Comparison of ENCODE assay signal across 10 cellular contexts in genomic region chr4:169660929-169661328, GRCh38. TPM values are rescaled to one million over a fixed set of nuclear protein-coding genes. Genes with fewer than 3 reads are reported as not detected.
A peak's percentile ranks its signal among the peaks of the same experiment; 100 is the strongest.
DNase-seq lines count a peak whose midpoint lies in the region; ATAC-seq and TF ChIP-seq lines count a peak whose summit lies in the region.
"Had no signal": no experiment of that assay in that cellular context is flagged by ENCODE, and none has a peak within 500 bp of the region (broad histone marks: within the 10 kb centered on the region; RNA-seq: fewer than 3 reads in every experiment).

No MANE protein-coding gene starts in this region.

- H3K4me1 ChIP-seq in HEK293 (ENCODE audit: control insufficient read depth, insufficient read depth, low read length): peaks cover 34% of the 10 kb centered on the region
- H3K4me1 ChIP-seq in mesodermal cell (ENCODE audit: control insufficient read depth, insufficient read depth, low read length, poor library complexity, severe bottlenecking): peaks cover 10% of the 10 kb centered on the region

- H3K27ac ChIP-seq in 22Rv1 (peak overlapping the region; percentile 94), HEK293 (ENCODE audit: extremely low read depth, low read depth, low read length) (no peak overlapping the region), mesodermal cell (ENCODE audit: low read depth, low read length, severe bottlenecking) (peak overlapping the region; percentile 98)

- H3K4me3 Mint-ChIP-seq in brain: peak overlapping the region; percentile 89 to 99 (median 96)

- CTCF ChIA-PET in HEK293 (lab: Yijun Ruan, JAX): interaction anchor here (0.7 kb wide), 1 partner anchor 130 kb away, joined by 3 read pairs; no protein-coding TSS in a partner anchor

- H3K4me3 ChIP-seq in HEK293 (ENCODE audit: low read depth, low read length) (peak overlapping the region; percentile 51), mesodermal cell (ENCODE audit: extremely low read depth, insufficient read depth, low read length, poor library complexity, severe bottlenecking) (peak overlapping the region; percentile 44)

- WGBS in mesodermal cell (ENCODE audit: insufficient coverage in 2 of 2), 2 experiments: no CpG with 5 or more reads among the region's 3 CpGs

- peak overlapping the region; percentile 54 to 100 (median 99) for H3K27ac Mint-ChIP-seq in brain

- peaks cover 4% of the 10 kb centered on the region for H3K27me3 Mint-ChIP-seq in brain

- peaks cover 10% of the 10 kb centered on the region for H3K36me3 Mint-ChIP-seq in brain

- H3K9me3 Mint-ChIP-seq in brain: peaks cover 0 to 3% (median 0%) of the 10 kb centered on the region in 5 experiments

- H3K9me3 ChIP-seq in HEK293 (ENCODE audit: control insufficient read depth, insufficient read depth, low read depth, low read length): no peaks in the 10 kb centered on the region
- H3K9me3 ChIP-seq in mesodermal cell (ENCODE audit: control insufficient read depth, low read length): no peaks in the 10 kb centered on the region

- TF ChIP-seq CTCF in 22Rv1 (IDR thresholded peaks at IDR 0.05) (no peak), HEK293 (tag by site-specific recombination; IDR thresholded peaks at IDR 0.05) (no peak), brain (conservative IDR thresholded peaks at IDR 0.05) (no peak)

- no peaks in the 10 kb centered on the region for H3K36me3 ChIP-seq in HEK293 (ENCODE audit: control insufficient read depth in 2 of 2, insufficient read depth in 1 of 2, low read length in 2 of 2)
- H3K36me3 ChIP-seq in mesodermal cell (ENCODE audit: control insufficient read depth, insufficient read depth, low read length): peaks cover 3% of the 10 kb centered on the region

- peaks cover 70% of the 10 kb centered on the region for H3K4me1 Mint-ChIP-seq in brain

- DNase-seq in NCI-H187 treated with DMSO at 0.1 percent for 48 hours (lab: John Stamatoyannopoulos, UW): no peak
- no peak for DNase-seq in ecto neural progenitor cell (ENCODE audit: low spot score)
- DNase-seq in effector CD4-positive, alpha-beta T cell: no peak
- DNase-seq: cerebellar nuclear complex, T1000 had no signal

- no peak for ATAC-seq in GM18909 (IDR thresholded peaks at IDR 0.05; ENCODE audit: poor library complexity, unreplicated experiment)

- POLR2A ChIA-PET in HEK293 (lab: Yijun Ruan, JAX): interaction anchor here (0.6 to 1.4 kb wide), 2 partner anchors 41 to 727 kb away, joined by 5 to 11 read pairs; partner anchors contain the start of gene CLCN3

TF ChIP-seq in HEK293, 187 proteins besides CTCF, POLR2A, EP300 and RAD21:
- TF ChIP-seq ZNF132 (tag by site-specific recombination; IDR thresholded peaks at IDR 0.05; ENCODE audit: borderline replicate concordance) (no peak), ZNF335 (tag by site-specific recombination; conservative IDR thresholded peaks at IDR 0.05) (peak; percentile 60), ZNF596 (tag by site-specific recombination; IDR thresholded peaks at IDR 0.05) (no peak)
TF ChIP-seq in HEK293: peak in this region for 1.

RNA-seq across cellular contexts. Expression of gene CLCN3, which starts 40.6 kb away (rescaled TPM):
- 18.6 TPM for polyA plus RNA-seq in brain (ENCODE audit: insufficient read depth, low read depth, low replicate concordance)
- 42.8 TPM for polyA plus RNA-seq in mesodermal cell (2013, experiment 1 of 2)
- polyA plus RNA-seq in mesodermal cell (2013, experiment 2 of 2): 38.4 TPM

RNA-seq across cellular contexts. Expression of gene NEK1, which starts 48.5 kb away (rescaled TPM):
- 1.5 TPM for polyA plus RNA-seq in brain (ENCODE audit: insufficient read depth, low read depth, low replicate concordance)
- 9.6 TPM for polyA plus RNA-seq in mesodermal cell (2013, experiment 1 of 2)
- 11.7 TPM for polyA plus RNA-seq in mesodermal cell (2013, experiment 2 of 2)
